ENCODE assay signal across 36 cellular contexts in genomic region chr12:60216226-60216625, GRCh38.
"Had no signal": no experiment of that assay in that cellular context is flagged by ENCODE, and none has a peak within 500 bp of the region (broad histone marks: within the 10 kb centered on the region; RNA-seq: fewer than 3 reads in every experiment).

No MANE protein-coding gene starts in this region.

- H3K27ac ChIP-seq: ascending aorta, cardiac muscle cell, VCaP had no signal

- H3K4me1 ChIP-seq: ascending aorta had no signal

- H3K4me1 Mint-ChIP-seq: activated CD4-positive, alpha-beta memory T cell treated with anti-CD3 and anti-CD28 coated beads, Interleukin-2, amount 10 ng/mL, durations not matched to agents 7 days and 5 days; activated CD4-positive, alpha-beta T cell treated with anti-CD3 and anti-CD28 coated beads for 36 hours; activated CD4-positive, alpha-beta T cell treated with anti-CD3 and anti-CD28 coated beads, Interleukin-2, amount 10 ng/mL, durations not matched to agents 7 days and 5 days; activated CD8-positive, alpha-beta memory T cell treated with anti-CD3 and anti-CD28 coated beads, Interleukin-2, amount 10 ng/mL, durations not matched to agents 7 days and 5 days; activated naive CD4-positive, alpha-beta T cell treated with anti-CD3 and anti-CD28 coated beads, Interleukin-2, amount 10 ng/mL, durations not matched to agents 7 days and 5 days; activated naive CD4-positive, alpha-beta T cell treated with anti-CD3 and anti-CD28 coated beads, Interleukin-2, amount 50 U/mL, for 24 hours; activated naive CD8-positive, alpha-beta T cell treated with anti-CD3 and anti-CD28 coated beads, Interleukin-2, amount 10 ng/mL, durations not matched to agents 7 days and 5 days; activated naive CD8-positive, alpha-beta T cell treated with anti-CD3 and anti-CD28 coated beads, Interleukin-2, amount 50 U/mL, for 24 hours; brain; central memory CD8-positive, alpha-beta T cell; T-cell; T-helper 17 cell had no signal

- H3K27me3 Mint-ChIP-seq: activated CD4-positive, alpha-beta memory T cell treated with anti-CD3 and anti-CD28 coated beads, Interleukin-2, amount 10 ng/mL, durations not matched to agents 7 days and 5 days; activated CD4-positive, alpha-beta T cell treated with anti-CD3 and anti-CD28 coated beads for 36 hours; activated CD4-positive, alpha-beta T cell treated with anti-CD3 and anti-CD28 coated beads, Interleukin-2, amount 10 ng/mL, durations not matched to agents 7 days and 5 days; activated CD8-positive, alpha-beta memory T cell treated with anti-CD3 and anti-CD28 coated beads, Interleukin-2, amount 10 ng/mL, durations not matched to agents 7 days and 5 days; activated naive CD4-positive, alpha-beta T cell treated with anti-CD3 and anti-CD28 coated beads, Interleukin-2, amount 10 ng/mL, durations not matched to agents 7 days and 5 days; activated naive CD4-positive, alpha-beta T cell treated with anti-CD3 and anti-CD28 coated beads, Interleukin-2, amount 50 U/mL, for 24 hours; activated naive CD8-positive, alpha-beta T cell; activated naive CD8-positive, alpha-beta T cell treated with anti-CD3 and anti-CD28 coated beads, Interleukin-2, amount 10 ng/mL, durations not matched to agents 7 days and 5 days; activated naive CD8-positive, alpha-beta T cell treated with anti-CD3 and anti-CD28 coated beads, Interleukin-2, amount 50 U/mL, for 24 hours; activated T-cell treated with anti-CD3 and anti-CD28 coated beads, Interleukin-2, amount 50 U/mL, for 24 hours; brain; central memory CD8-positive, alpha-beta T cell; T-cell; T-helper 17 cell had no signal

- H3K4me3 ChIP-seq: ascending aorta, cardiac muscle cell had no signal

- DNase-seq: activated CD4-positive, alpha-beta memory T cell treated with anti-CD3 and anti-CD28 coated beads, Interleukin-2, amount 10 ng/mL, durations not matched to agents 7 days and 5 days; activated CD4-positive, alpha-beta T cell treated with anti-CD3 and anti-CD28 coated beads for 1 hour; activated CD4-positive, alpha-beta T cell treated with anti-CD3 and anti-CD28 coated beads for 36 hours; activated CD4-positive, alpha-beta T cell treated with anti-CD3 and anti-CD28 coated beads for 48 hours; activated CD4-positive, alpha-beta T cell treated with anti-CD3 and anti-CD28 coated beads, Interleukin-2, amount 10 ng/mL, durations not matched to agents 7 days and 5 days; activated CD4-positive, alpha-beta T cell treated with anti-CD3 and anti-CD28 coated beads, Interleukin-2, amount 50 U/mL, for 48 hours; activated CD4-positive, CD25-positive, alpha-beta regulatory T cell; activated CD8-positive, alpha-beta memory T cell treated with anti-CD3 and anti-CD28 coated beads for 24 hours; activated CD8-positive, alpha-beta memory T cell treated with anti-CD3 and anti-CD28 coated beads, Interleukin-2, amount 10 ng/mL, durations not matched to agents 7 days and 5 days; activated CD8-positive, alpha-beta memory T cell treated with anti-CD3 and anti-CD28 coated beads, Interleukin-2, amount 50 U/mL, for 48 hours; activated CD8-positive, alpha-beta T cell treated with anti-CD3 and anti-CD28 coated beads, Interleukin-2, amount 10 ng/mL, durations not matched to agents 7 days and 5 days; activated effector memory CD4-positive, alpha-beta T cell treated with Interleukin-2 at 50 U/mL for 16 hours; activated gamma-delta T cell; activated naive CD4-positive, alpha-beta T cell treated with anti-CD3 and anti-CD28 coated beads, Interleukin-2, amount 10 ng/mL, durations not matched to agents 7 days and 5 days; activated naive CD4-positive, alpha-beta T cell treated with Interleukin-2 at 50 U/mL for 16 hours; activated naive CD8-positive, alpha-beta T cell treated with anti-CD3 and anti-CD28 coated beads, Interleukin-2, amount 10 ng/mL, durations not matched to agents 7 days and 5 days; activated naive CD8-positive, alpha-beta T cell treated with anti-CD3 and anti-CD28 coated beads, Interleukin-2, amount 50 U/mL, for 24 hours; activated T-cell treated with anti-CD3 and anti-CD28 coated beads, Interleukin-2, amount 50 U/mL, for 24 hours; activated T-cell treated with anti-CD3 and anti-CD28 coated beads, Interleukin-2, amount 50 U/mL, for 48 hours; amygdala; anterior cingulate cortex; caudate nucleus; cerebellar nuclear complex; T-cell; T-helper 17 cell had no signal

- H3K4me3 Mint-ChIP-seq: activated CD4-positive, alpha-beta memory T cell treated with anti-CD3 and anti-CD28 coated beads, Interleukin-2, amount 10 ng/mL, durations not matched to agents 7 days and 5 days; activated CD4-positive, alpha-beta T cell treated with anti-CD3 and anti-CD28 coated beads for 36 hours; activated CD4-positive, alpha-beta T cell treated with anti-CD3 and anti-CD28 coated beads, Interleukin-2, amount 10 ng/mL, durations not matched to agents 7 days and 5 days; activated CD8-positive, alpha-beta memory T cell treated with anti-CD3 and anti-CD28 coated beads, Interleukin-2, amount 10 ng/mL, durations not matched to agents 7 days and 5 days; activated CD8-positive, alpha-beta T cell treated with anti-CD3 and anti-CD28 coated beads, Interleukin-2, amount 10 ng/mL, durations not matched to agents 7 days and 5 days; activated naive CD4-positive, alpha-beta T cell treated with anti-CD3 and anti-CD28 coated beads, Interleukin-2, amount 10 ng/mL, durations not matched to agents 7 days and 5 days; activated naive CD4-positive, alpha-beta T cell treated with anti-CD3 and anti-CD28 coated beads, Interleukin-2, amount 50 U/mL, for 24 hours; activated naive CD8-positive, alpha-beta T cell; activated naive CD8-positive, alpha-beta T cell treated with anti-CD3 and anti-CD28 coated beads, Interleukin-2, amount 10 ng/mL, durations not matched to agents 7 days and 5 days; activated naive CD8-positive, alpha-beta T cell treated with anti-CD3 and anti-CD28 coated beads, Interleukin-2, amount 50 U/mL, for 24 hours; activated T-cell treated with anti-CD3 and anti-CD28 coated beads, Interleukin-2, amount 50 U/mL, for 24 hours; brain; central memory CD8-positive, alpha-beta T cell; T-cell; T-helper 17 cell had no signal

- H3K27ac Mint-ChIP-seq: activated CD4-positive, alpha-beta memory T cell treated with anti-CD3 and anti-CD28 coated beads, Interleukin-2, amount 10 ng/mL, durations not matched to agents 7 days and 5 days; activated CD4-positive, alpha-beta T cell treated with anti-CD3 and anti-CD28 coated beads for 36 hours; activated CD4-positive, alpha-beta T cell treated with anti-CD3 and anti-CD28 coated beads, Interleukin-2, amount 10 ng/mL, durations not matched to agents 7 days and 5 days; activated CD8-positive, alpha-beta memory T cell treated with anti-CD3 and anti-CD28 coated beads, Interleukin-2, amount 10 ng/mL, durations not matched to agents 7 days and 5 days; activated CD8-positive, alpha-beta T cell treated with anti-CD3 and anti-CD28 coated beads, Interleukin-2, amount 10 ng/mL, durations not matched to agents 7 days and 5 days; activated naive CD4-positive, alpha-beta T cell treated with anti-CD3 and anti-CD28 coated beads, Interleukin-2, amount 10 ng/mL, durations not matched to agents 7 days and 5 days; activated naive CD4-positive, alpha-beta T cell treated with anti-CD3 and anti-CD28 coated beads, Interleukin-2, amount 50 U/mL, for 24 hours; activated naive CD8-positive, alpha-beta T cell; activated naive CD8-positive, alpha-beta T cell treated with anti-CD3 and anti-CD28 coated beads, Interleukin-2, amount 10 ng/mL, durations not matched to agents 7 days and 5 days; activated naive CD8-positive, alpha-beta T cell treated with anti-CD3 and anti-CD28 coated beads, Interleukin-2, amount 50 U/mL, for 24 hours; activated T-cell treated with anti-CD3 and anti-CD28 coated beads, Interleukin-2, amount 50 U/mL, for 24 hours; activated T-helper 2 cell treated with anti-CD3 and anti-CD28 coated beads, Interferon-gamma antibody, Interleukin-2, Interleukin-4, amounts not matched to agents 10 μg/mL and 5 μg/mL and 100 μg/mL, durations not matched to agents 14 hours and 24 hours and 36 hours; brain; T-cell; T-helper 17 cell had no signal

- ATAC-seq: activated CD4-positive, alpha-beta T cell treated with anti-CD3 and anti-CD28 coated beads for 36 hours; activated CD4-positive, CD25-positive, alpha-beta regulatory T cell treated with anti-CD3 and anti-CD28 coated beads, Interleukin-2, amount 50 U/mL, for 24 hours; activated CD8-positive, alpha-beta memory T cell treated with anti-CD3 and anti-CD28 coated beads, Interleukin-2, amount 10 ng/mL, durations not matched to agents 7 days and 5 days; activated CD8-positive, alpha-beta T cell treated with anti-CD3 and anti-CD28 coated beads, Interleukin-2, amount 10 ng/mL, durations not matched to agents 7 days and 5 days; activated naive CD8-positive, alpha-beta T cell treated with anti-CD3 and anti-CD28 coated beads, Interleukin-2, amount 50 U/mL, for 24 hours; T-cell; T-helper 17 cell had no signal

- H3K36me3 ChIP-seq: ascending aorta, cardiac muscle cell had no signal

- FAIRE-seq: bronchial epithelial cell, TTC549 had no signal

- H3K9me3 ChIP-seq: ascending aorta had no signal

- H3K36me3 Mint-ChIP-seq: activated CD8-positive, alpha-beta memory T cell treated with anti-CD3 and anti-CD28 coated beads, Interleukin-2, amount 10 ng/mL, durations not matched to agents 7 days and 5 days; activated naive CD4-positive, alpha-beta T cell treated with anti-CD3 and anti-CD28 coated beads, Interleukin-2, amount 10 ng/mL, durations not matched to agents 7 days and 5 days; activated naive CD4-positive, alpha-beta T cell treated with anti-CD3 and anti-CD28 coated beads, Interleukin-2, amount 50 U/mL, for 24 hours; activated naive CD8-positive, alpha-beta T cell; activated naive CD8-positive, alpha-beta T cell treated with anti-CD3 and anti-CD28 coated beads, Interleukin-2, amount 10 ng/mL, durations not matched to agents 7 days and 5 days; brain; T-cell had no signal

- H3K27me3 ChIP-seq: ascending aorta, cardiac muscle cell had no signal
